ENCODE assay signal across 17 cellular contexts in the genomic region with DNA sequence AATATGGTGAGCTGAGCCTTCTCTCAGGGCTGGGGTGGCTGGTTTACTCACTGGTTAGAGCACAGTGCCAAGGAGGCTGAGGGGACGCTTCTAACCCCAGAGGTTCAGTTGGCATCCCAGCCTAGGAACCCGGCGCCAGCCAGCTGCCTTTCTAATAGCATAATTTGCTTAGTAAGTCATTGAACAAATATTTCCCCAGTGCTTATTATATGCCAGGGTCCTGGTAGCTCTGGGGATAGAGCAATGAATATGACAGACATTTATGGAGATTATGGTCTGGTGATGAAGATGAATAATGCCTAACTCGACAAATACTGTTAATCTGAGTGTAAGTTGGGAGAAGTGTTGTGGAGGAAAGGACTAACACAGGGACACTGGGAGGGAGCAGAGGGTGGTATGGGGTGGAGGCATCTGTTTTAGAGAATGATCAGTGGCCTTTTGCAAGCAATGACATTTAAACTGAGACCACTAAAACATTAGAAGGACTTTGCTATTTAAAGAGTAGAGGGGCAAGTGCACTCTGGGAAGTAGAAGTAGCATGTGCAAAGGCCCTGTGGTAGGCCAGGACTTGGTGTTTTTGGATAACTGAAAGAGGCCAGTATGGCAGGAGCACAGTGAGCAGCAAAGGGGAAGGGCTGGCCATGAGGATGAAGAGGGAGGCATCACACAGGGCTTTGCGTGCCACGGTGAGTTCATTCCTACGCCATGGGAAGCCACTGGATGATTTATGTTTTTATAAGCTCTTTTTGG.
DNase-seq lines count a peak whose midpoint lies in the region; ATAC-seq, FAIRE-seq and TF ChIP-seq lines count a peak whose summit lies in the region.
"Had no signal": no experiment of that assay in that cellular context is flagged by ENCODE, and none has a peak within 500 bp of the region (broad histone marks: within the 10 kb centered on the region; RNA-seq: fewer than 3 reads in every experiment).

No MANE protein-coding gene starts in this region.

- no peaks in the 10 kb centered on the region for H3K27me3 Mint-ChIP-seq in natural killer cell (ENCODE audit: low read depth in 2 of 2)
- H3K27me3 Mint-ChIP-seq: CD4-positive, alpha-beta T cell had no signal

- DNase-seq in NCI-H526 (lab: John Stamatoyannopoulos, UW) (peak; percentile 7 to 23), NCI-H526 treated with DMSO at 0.1 percent for 48 hours (lab: John Stamatoyannopoulos, UW) (no peak), NCI-H2081 (lab: John Stamatoyannopoulos, UW) (peak; percentile 63 to 93), K562 (ENCODE audit: extremely low read depth in 1 of 4, low spot score in 3 of 4) (no peak), trophoblast cell (no peak), NCI-H226 (no peak), natural killer cell (no peak)
- DNase-seq: ACHN; Calu3; CD4-positive, alpha-beta T cell; DND-41; GDM1 had no signal

- WGBS in K562 (ENCODE audit: insufficient coverage, low coverage, missing lambda C conversion rate): 33% methylated on average over 7 of the region's 7 CpGs
- no CpG with 5 or more reads among the region's 7 CpGs for WGBS in trophoblast cell (ENCODE audit: extremely low coverage, insufficient coverage, insufficient read length)

- no peaks in the 10 kb centered on the region for H3K9me3 Mint-ChIP-seq in natural killer cell
- H3K9me3 Mint-ChIP-seq: CD4-positive, alpha-beta T cell had no signal

- in situ Hi-C loops in K562 (cut with MboI): no loop called here

- no peak for TF ChIP-seq POLR2A in K562 (conservative IDR thresholded peaks at IDR 0.05)

- H3K9me3 ChIP-seq in K562 (replicated peaks; ENCODE audit: control insufficient read depth, insufficient read depth, low read depth, low read length) (no peaks in the 10 kb centered on the region), trophoblast cell (ENCODE audit: insufficient read depth, low read depth, low read length) (no peaks in the 10 kb centered on the region)
- H3K9me3 ChIP-seq: HAP-1 had no signal

- no peak overlapping the region for H3K27ac Mint-ChIP-seq in natural killer cell
- H3K27ac Mint-ChIP-seq: CD4-positive, alpha-beta T cell had no signal

- H4K12ac ChIP-seq in trophoblast cell (ENCODE audit: low read depth, low read length): no peak overlapping the region

- no peak for TF ChIP-seq EP300 in K562 (IDR thresholded peaks at IDR 0.05; ENCODE audit: low read length)

- no peak overlapping the region for H3K4me3 Mint-ChIP-seq in natural killer cell
- H3K4me3 Mint-ChIP-seq: CD4-positive, alpha-beta T cell had no signal

- H2AFZ ChIP-seq in K562 (ENCODE audit: low read depth, low read length) (no peak overlapping the region), trophoblast cell (ENCODE audit: insufficient read depth, low read length, poor library complexity) (no peak overlapping the region)

- H3K27me3 ChIP-seq in K562 (ENCODE audit: control insufficient read depth in 2 of 2, insufficient read depth in 2 of 2, low read length in 2 of 2) (no peaks in the 10 kb centered on the region), trophoblast cell (ENCODE audit: insufficient read depth, low read length) (no peaks in the 10 kb centered on the region)

- ATAC-seq in K562: no peak
- ATAC-seq in natural killer cell: no peak

- no peak overlapping the region for H3K4ac ChIP-seq in trophoblast cell (ENCODE audit: low read depth, low read length)

- TF ChIP-seq CTCF in K562 (IDR thresholded peaks at IDR 0.05 in 2 of 3, conservative IDR thresholded peaks at IDR 0.05 in 1 of 3; ENCODE audit: insufficient read depth in 2 of 3, low read depth in 1 of 3, low read length in 3 of 3) (no peak), natural killer cell (IDR thresholded peaks at IDR 0.05) (no peak)

- no peak overlapping the region for H3K14ac ChIP-seq in trophoblast cell (ENCODE audit: low read length)

- H2BK5ac ChIP-seq in trophoblast cell (ENCODE audit: low read depth, low read length, poor library complexity): no peak overlapping the region

- H2BK12ac ChIP-seq in trophoblast cell (ENCODE audit: low read length): no peak overlapping the region

- H3K79me1 ChIP-seq in trophoblast cell (ENCODE audit: low read length): no peaks in the 10 kb centered on the region

- no peak overlapping the region for H2AK5ac ChIP-seq in trophoblast cell (ENCODE audit: low read length)

- no peak overlapping the region for H3K4me2 ChIP-seq in K562 (ENCODE audit: insufficient read depth, low read length)
- H3K4me2 ChIP-seq in trophoblast cell (ENCODE audit: low read length): no peak overlapping the region
- H3K4me2 ChIP-seq: BLaER1 treated with 17β-estradiol and CSF1 and Interleukin-3, amounts not matched to agents 10 nM and 100 nM had no signal

- H3K79me2 ChIP-seq in K562 (ENCODE audit: control insufficient read depth, insufficient read depth, low read length): no peaks in the 10 kb centered on the region
- H3K79me2 ChIP-seq in trophoblast cell (ENCODE audit: control insufficient read depth, insufficient read depth, low read length, poor library complexity): no peaks in the 10 kb centered on the region

- H3K18ac ChIP-seq in trophoblast cell (ENCODE audit: low read length): no peak overlapping the region

- H3K9ac ChIP-seq in K562 (ENCODE audit: insufficient read depth in 1 of 2, low read depth in 2 of 2, low read length in 2 of 2): no peak overlapping the region
- H3K9ac ChIP-seq in trophoblast cell (ENCODE audit: low read length): no peak overlapping the region
- H3K9ac ChIP-seq: BLaER1 treated with 17β-estradiol and CSF1 and Interleukin-3, amounts not matched to agents 10 nM and 100 nM had no signal

- H3K36me3 ChIP-seq in K562 (ENCODE audit: control insufficient read depth, insufficient read depth, low read length) (no peaks in the 10 kb centered on the region), trophoblast cell (ENCODE audit: control insufficient read depth in 1 of 2, insufficient read depth in 2 of 2, low read length in 2 of 2) (no peaks in the 10 kb centered on the region)
- H3K36me3 ChIP-seq: BLaER1 treated with 17β-estradiol and CSF1 and Interleukin-3, amounts not matched to agents 10 nM and 100 nM; HAP-1 had no signal

- CTCF ChIA-PET in K562 (lab: Yijun Ruan, JAX; ENCODE audit: low intra/inter-chr PET ratio): no interaction called here

- H4K20me1 ChIP-seq in K562 (replicated peaks; ENCODE audit: control insufficient read depth, insufficient read depth, low read length): no peaks in the 10 kb centered on the region

- TF ChIP-seq RAD21 in K562 (CRISPR knock-in tag; conservative IDR thresholded peaks at IDR 0.05 in 1 of 2, IDR thresholded peaks at IDR 0.05 in 1 of 2): no peak

- H3K36me3 Mint-ChIP-seq in natural killer cell: no peaks in the 10 kb centered on the region

- intact Hi-C loops in K562 (cut with micrococcal nuclease) (no loop called here), natural killer cell (cut with micrococcal nuclease) (no loop called here)

- no peak overlapping the region for H3K4me3 ChIP-seq in K562
- H3K4me3 ChIP-seq in trophoblast cell (ENCODE audit: low read depth, low read length): no peak overlapping the region
- H3K4me3 ChIP-seq: BLaER1 treated with 17β-estradiol and CSF1 and Interleukin-3, amounts not matched to agents 10 nM and 100 nM; HAP-1 had no signal

- H3K23ac ChIP-seq in trophoblast cell (ENCODE audit: low read length): no peak overlapping the region

- H4K91ac ChIP-seq in trophoblast cell (ENCODE audit: low read depth, low read length): no peak overlapping the region

- H3K4me1 ChIP-seq in K562 (replicated peaks in 1 of 2; ENCODE audit: control insufficient read depth in 2 of 2, insufficient read depth in 2 of 2, low read length in 2 of 2): no peaks in the 10 kb centered on the region; a peak in 1 of 5 replicates
- H3K4me1 ChIP-seq in trophoblast cell (ENCODE audit: control insufficient read depth in 1 of 2, insufficient read depth in 2 of 2, low read length in 2 of 2): no peaks in the 10 kb centered on the region
- H3K4me1 ChIP-seq: BLaER1 treated with 17β-estradiol and CSF1 and Interleukin-3, amounts not matched to agents 10 nM and 100 nM; HAP-1 had no signal

- H3K27ac ChIP-seq in K562 (ENCODE audit: extremely low read depth, low read depth, low read length) (no peak overlapping the region), trophoblast cell (ENCODE audit: low read depth, low read length) (no peak overlapping the region)
- H3K27ac ChIP-seq: BLaER1 treated with 17β-estradiol and CSF1 and Interleukin-3, amounts not matched to agents 10 nM and 100 nM; HL-60 had no signal

- no TSS peak for BruUV-seq in K562 (replicated peaks; lab: Mats Ljungman, UMichigan)

- no peaks in the 10 kb centered on the region for H3K9me1 ChIP-seq in K562 (ENCODE audit: control insufficient read depth, insufficient read depth, low read length)

- POLR2A ChIA-PET in K562 (lab: Yijun Ruan, JAX): interaction anchor here (1.3 kb wide), 1 partner anchor 33 kb away, joined by 3 read pairs; no protein-coding TSS in a partner anchor

- H4K8ac ChIP-seq in trophoblast cell (ENCODE audit: low read depth, low read length): no peak overlapping the region

- FAIRE-seq in K562 (lab: Jason Lieb, UNC): no peak
- FAIRE-seq: GM12892, H1 had no signal

- no peak overlapping the region for H2BK120ac ChIP-seq in trophoblast cell (ENCODE audit: insufficient read depth, low read length, poor library complexity)

- no peaks in the 10 kb centered on the region for H3K4me1 Mint-ChIP-seq in natural killer cell

TF ChIP-seq in K562, 482 proteins besides CTCF, POLR2A, EP300 and RAD21:
- TF ChIP-seq ZNF197 (CRISPR knock-in tag; IDR thresholded peaks at IDR 0.05; ENCODE audit: low read depth) (no peak), RBM25 (IDR thresholded peaks at IDR 0.05; ENCODE audit: low read depth, low read length, severe bottlenecking) (peak; percentile 44), NFRKB (IDR thresholded peaks at IDR 0.05; ENCODE audit: low read depth) (no peak)

Comparison
In these comparisons a context has a peak if more than half of its experiments do, and no peak if none do; other contexts are left out.
1. DNase-seq: peak in NCI-H526 (2 of 2) and NCI-H2081 (2 of 2); none in NCI-H526 treated with DMSO at 0.1 percent for 48 hours (single experiment), K562 (0 of 4), trophoblast cell (0 of 2), NCI-H226 (single experiment) and natural killer cell (single experiment).